In genomic region chr16:88700636-88701482, GRCh38 we compare ENCODE assay signal across 1 cellular context.
TF ChIP-seq lines count a peak whose summit lies in the region.

No MANE protein-coding gene starts in this region.

TF ChIP-seq in K562, 482 proteins besides CTCF, POLR2A, EP300 and RAD21 (continued from another document and continues in another):
- no peak for TF ChIP-seq AFF4 (CRISPR knock-in tag; IDR thresholded peaks at IDR 0.05)
- TF ChIP-seq CREB3 (tag; conservative IDR thresholded peaks at IDR 0.05; ENCODE audit: low read depth), result no peak
- TF ChIP-seq CBX1 (IDR thresholded peaks at IDR 0.05; ENCODE audit: low read depth), result no peak
- no peak for TF ChIP-seq ZKSCAN1 (IDR thresholded peaks at IDR 0.05; ENCODE audit: low read depth, low read length)
- peak; percentile 45 for TF ChIP-seq ATF3 (IDR thresholded peaks at IDR 0.05)
- no peak for TF ChIP-seq ATF3 (CRISPR knock-in tag; conservative IDR thresholded peaks at IDR 0.05)
- no peak for TF ChIP-seq NR4A1 (CRISPR knock-in tag; IDR thresholded peaks at IDR 0.05)
- TF ChIP-seq NR4A1 (tag; IDR thresholded peaks at IDR 0.05), result no peak
- TF ChIP-seq CEBPB (tag; IDR thresholded peaks at IDR 0.05), result peak; percentile 80
- no peak for TF ChIP-seq MLLT1 (IDR thresholded peaks at IDR 0.05)
- TF ChIP-seq TAF1 (IDR thresholded peaks at IDR 0.05; ENCODE audit: control insufficient read depth, extremely low read depth, insufficient read depth, low read length, severe bottlenecking), result peak; percentile 8
- TF ChIP-seq MECOM (CRISPR knock-in tag; IDR thresholded peaks at IDR 0.05), result no peak
- TF ChIP-seq ZNF780A (CRISPR knock-in tag; IDR thresholded peaks at IDR 0.05), result no peak
- TF ChIP-seq NCOA6 (IDR thresholded peaks at IDR 0.05), result no peak
- no peak for TF ChIP-seq HINFP (tag; conservative IDR thresholded peaks at IDR 0.05; ENCODE audit: low read depth)
- TF ChIP-seq SOX6 (IDR thresholded peaks at IDR 0.05), result no peak
- no peak for TF ChIP-seq ZNF384 (IDR thresholded peaks at IDR 0.05; ENCODE audit: low read depth, low read length)
- no peak for TF ChIP-seq ZNF140 (CRISPR knock-in tag; IDR thresholded peaks at IDR 0.05)
- TF ChIP-seq ZBTB40 (IDR thresholded peaks at IDR 0.05), result peak; percentile 57
- TF ChIP-seq ZBTB40 (CRISPR knock-in tag; IDR thresholded peaks at IDR 0.05), result no peak
- no peak for TF ChIP-seq HDAC6 (IDR thresholded peaks at IDR 0.05; ENCODE audit: low read depth, low read length)
- no peak for TF ChIP-seq CBFA2T2 (conservative IDR thresholded peaks at IDR 0.05)
- TF ChIP-seq ZNF217 (CRISPR knock-in tag; IDR thresholded peaks at IDR 0.05), result no peak
- no peak for TF ChIP-seq CLOCK (CRISPR knock-in tag; IDR thresholded peaks at IDR 0.05; ENCODE audit: borderline replicate concordance)
- TF ChIP-seq ZNF785 (CRISPR knock-in tag; IDR thresholded peaks at IDR 0.05), result no peak
- TF ChIP-seq MBD2 (IDR thresholded peaks at IDR 0.05; ENCODE audit: borderline replicate concordance, low read depth), result no peak
- TF ChIP-seq MYC (IDR thresholded peaks at IDR 0.05; ENCODE audit: low read depth, low read length), result no peak
- TF ChIP-seq MYC (CRISPR knock-in tag; IDR thresholded peaks at IDR 0.05; ENCODE audit: borderline replicate concordance, low read depth), result no peak
- TF ChIP-seq FOSL1 (tag; conservative IDR thresholded peaks at IDR 0.05), result peak; percentile 64
- no peak for TF ChIP-seq ZNF197 (CRISPR knock-in tag; IDR thresholded peaks at IDR 0.05; ENCODE audit: low read depth)
- TF ChIP-seq RFX1 (IDR thresholded peaks at IDR 0.05), result no peak
- no peak for TF ChIP-seq MAFG (tag; conservative IDR thresholded peaks at IDR 0.05)
- no peak for TF ChIP-seq ELK3 (CRISPR knock-in tag; IDR thresholded peaks at IDR 0.05)
- no peak for TF ChIP-seq ARID3A (IDR thresholded peaks at IDR 0.05; ENCODE audit: borderline replicate concordance, low read depth, low read length)
- no peak for TF ChIP-seq GATA2 (CRISPR knock-in tag; IDR thresholded peaks at IDR 0.05)
- no peak for TF ChIP-seq ZSCAN29 (IDR thresholded peaks at IDR 0.05)
